14 cellular contexts compared by ENCODE assay signal in the genomic region with DNA sequence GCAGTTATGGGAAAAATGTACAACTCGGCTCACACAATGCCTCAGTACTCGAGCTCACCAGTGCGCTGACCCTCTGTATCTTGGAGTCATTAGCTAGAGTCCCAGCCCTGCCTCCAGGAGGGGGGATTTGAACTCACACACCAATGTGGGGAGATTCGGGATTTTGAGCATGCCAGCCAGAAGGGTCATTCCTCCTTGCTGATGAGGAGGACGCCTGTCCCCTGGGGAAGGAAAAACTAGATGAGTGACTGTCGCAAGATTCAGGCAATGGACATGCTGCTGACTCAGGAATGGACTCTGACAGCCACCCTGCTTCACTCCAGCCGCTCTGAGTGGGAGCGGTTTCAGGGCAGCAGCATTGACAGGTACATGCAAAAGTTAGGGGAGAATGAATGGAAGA. TPM values are rescaled to one million over a fixed set of nuclear protein-coding genes. Genes with fewer than 3 reads are reported as not detected.
"Had no signal": no experiment of that assay in that cellular context is flagged by ENCODE, and none has a peak within 500 bp of the region (broad histone marks: within the 10 kb centered on the region; RNA-seq: fewer than 3 reads in every experiment).

No MANE protein-coding gene starts in this region.

- H2AFZ ChIP-seq: parathyroid adenoma had no signal

- H3K27ac ChIP-seq: esophagus squamous epithelium, heart left ventricle, parathyroid adenoma, skin epidermis, tibial artery had no signal

- H3K9me3 Mint-ChIP-seq: mesothelial cell of epicardium, neural crest cell had no signal

- H3K9me3 ChIP-seq: esophagus squamous epithelium, heart left ventricle, tibial artery had no signal

- ATAC-seq: T-helper 17 cell had no signal

- H3K9ac ChIP-seq: parathyroid adenoma had no signal

- H3K4me3 Mint-ChIP-seq: activated naive CD8-positive, alpha-beta T cell treated with anti-CD3 and anti-CD28 coated beads for 36 hours; mesothelial cell of epicardium; neural crest cell; T-helper 17 cell had no signal

- DNase-seq: activated CD4-positive, alpha-beta T cell treated with anti-CD3 and anti-CD28 coated beads for 1 hour; activated CD4-positive, alpha-beta T cell treated with anti-CD3 and anti-CD28 coated beads, Interleukin-2, amount 50 U/mL, for 48 hours; activated gamma-delta T cell; activated naive CD8-positive, alpha-beta T cell treated with anti-CD3 and anti-CD28 coated beads for 36 hours; activated T-cell treated with anti-CD3 and anti-CD28 coated beads, Interleukin-2, amount 50 U/mL, for 48 hours; esophagus squamous epithelium; foreskin fibroblast; T-helper 17 cell; tibial artery had no signal

- H3K27me3 Mint-ChIP-seq: activated naive CD8-positive, alpha-beta T cell treated with anti-CD3 and anti-CD28 coated beads for 36 hours; T-helper 17 cell had no signal

- H3K4me3 ChIP-seq: esophagus squamous epithelium, heart left ventricle, skin epidermis, tibial artery had no signal

- H3K27ac Mint-ChIP-seq: activated naive CD8-positive, alpha-beta T cell treated with anti-CD3 and anti-CD28 coated beads for 36 hours; mesothelial cell of epicardium; T-helper 17 cell had no signal

- H3K4me1 Mint-ChIP-seq: activated naive CD8-positive, alpha-beta T cell treated with anti-CD3 and anti-CD28 coated beads for 36 hours; T-helper 17 cell had no signal

- H3K36me3 ChIP-seq: esophagus squamous epithelium, heart left ventricle, tibial artery had no signal

- H3K27me3 ChIP-seq: esophagus squamous epithelium, heart left ventricle, tibial artery had no signal

- H3K79me2 ChIP-seq: parathyroid adenoma had no signal

- H3K36me3 Mint-ChIP-seq: activated naive CD8-positive, alpha-beta T cell treated with anti-CD3 and anti-CD28 coated beads for 36 hours; mesothelial cell of epicardium had no signal

RNA-seq across cellular contexts. Expression of gene FIGN, which starts 20.6 kb away (rescaled TPM):
- total RNA-seq: activated naive CD8-positive, alpha-beta T cell treated with anti-CD3 and anti-CD28 coated beads for 36 hours; T-helper 17 cell had no signal
